25 cellular contexts compared by ENCODE assay signal in genomic region chr5:59287361-59287760, GRCh38.
DNase-seq lines count a peak whose midpoint lies in the region; FAIRE-seq and TF ChIP-seq lines count a peak whose summit lies in the region.
"Had no signal": no experiment of that assay in that cellular context is flagged by ENCODE, and none has a peak within 500 bp of the region (broad histone marks: within the 10 kb centered on the region; RNA-seq: fewer than 3 reads in every experiment).

No MANE protein-coding gene starts in this region.

- no peaks in the 10 kb centered on the region for H3K9me1 ChIP-seq in keratinocyte (ENCODE audit: control insufficient read depth, extremely low read depth, insufficient read depth, low read length)

- H3K27ac ChIP-seq in C4-2B, result peak overlapping the region; percentile 62
- H3K27ac ChIP-seq in keratinocyte (ENCODE audit: control insufficient read depth, insufficient read depth, low read length), result no peak overlapping the region
- H3K27ac ChIP-seq: BLaER1 treated with 17β-estradiol and CSF1 and Interleukin-3, amounts not matched to agents 10 nM and 100 nM; neutrophil; RWPE1; WERI-Rb-1 had no signal

- H3K36me3 Mint-ChIP-seq in progenitor cell of endocrine pancreas (ENCODE audit: insufficient read depth), result no peaks in the 10 kb centered on the region
- H3K36me3 Mint-ChIP-seq: activated naive CD8-positive, alpha-beta T cell treated with anti-CD3 and anti-CD28 coated beads for 36 hours had no signal

- no peaks in the 10 kb centered on the region for H3K36me3 ChIP-seq in keratinocyte (ENCODE audit: control insufficient read depth in 2 of 2, extremely low read depth in 1 of 2, insufficient read depth in 2 of 2, low read length in 2 of 2)
- H3K36me3 ChIP-seq: BLaER1 treated with 17β-estradiol and CSF1 and Interleukin-3, amounts not matched to agents 10 nM and 100 nM; neutrophil; tibial artery; WERI-Rb-1 had no signal

- TF ChIP-seq CTCF in C4-2B (conservative IDR thresholded peaks at IDR 0.05) (no peak), keratinocyte (optimal IDR thresholded peaks at IDR 0.05 in 1 of 3, IDR thresholded peaks at IDR 0.05 in 1 of 3, conservative IDR thresholded peaks at IDR 0.05 in 1 of 3; ENCODE audit: extremely low read depth in 1 of 3, insufficient read depth in 2 of 3, low read length in 3 of 3) (no peak), progenitor cell of endocrine pancreas (IDR thresholded peaks at IDR 0.05; ENCODE audit: unreplicated experiment) (no peak)

- peak overlapping the region; percentile 46 for H3K27ac Mint-ChIP-seq in progenitor cell of endocrine pancreas
- H3K27ac Mint-ChIP-seq: activated naive CD8-positive, alpha-beta T cell treated with anti-CD3 and anti-CD28 coated beads for 36 hours; activated T-helper 17 cell treated with anti-CD3 and anti-CD28 coated beads, Interleukin-2, amount 50 U/mL, for 72 hours had no signal

- H3K9me3 ChIP-seq in keratinocyte (ENCODE audit: control insufficient read depth, low read depth, low read length), result no peaks in the 10 kb centered on the region
- H3K9me3 ChIP-seq: BLaER1 treated with 17β-estradiol and CSF1 and Interleukin-3, amounts not matched to agents 10 nM and 100 nM; neutrophil; tibial artery had no signal

- H3K4me3 ChIP-seq in keratinocyte (ENCODE audit: control insufficient read depth in 2 of 3, extremely low read depth in 1 of 3, insufficient read depth in 2 of 3, low read depth in 1 of 3, low read length in 3 of 3), result no peak overlapping the region
- H3K4me3 ChIP-seq: BLaER1 treated with 17β-estradiol and CSF1 and Interleukin-3, amounts not matched to agents 10 nM and 100 nM; tibial artery had no signal

- H3K27me3 Mint-ChIP-seq in progenitor cell of endocrine pancreas, result no peaks in the 10 kb centered on the region
- H3K27me3 Mint-ChIP-seq: activated naive CD8-positive, alpha-beta T cell treated with anti-CD3 and anti-CD28 coated beads for 36 hours; activated T-helper 17 cell treated with anti-CD3 and anti-CD28 coated beads, Interleukin-2, amount 50 U/mL, for 72 hours had no signal

- no peaks in the 10 kb centered on the region for H3K9me3 Mint-ChIP-seq in progenitor cell of endocrine pancreas (ENCODE audit: low read depth)
- H3K9me3 Mint-ChIP-seq: activated naive CD8-positive, alpha-beta T cell treated with anti-CD3 and anti-CD28 coated beads for 36 hours; activated T-helper 17 cell treated with anti-CD3 and anti-CD28 coated beads, Interleukin-2, amount 50 U/mL, for 72 hours had no signal

- no peak for FAIRE-seq in keratinocyte (lab: Jason Lieb, UNC)
- FAIRE-seq: small intestine had no signal

- no peaks in the 10 kb centered on the region for H3K27me3 ChIP-seq in keratinocyte (ENCODE audit: control insufficient read depth, extremely low read depth, insufficient read depth, low read length)
- H3K27me3 ChIP-seq: BLaER1 treated with 17β-estradiol and CSF1 and Interleukin-3, amounts not matched to agents 10 nM and 100 nM; neutrophil; tibial artery had no signal

- peaks cover 8% of the 10 kb centered on the region for H3K4me1 ChIP-seq in keratinocyte (ENCODE audit: control insufficient read depth, extremely low read depth, insufficient read depth, low read length)
- H3K4me1 ChIP-seq: BLaER1 treated with 17β-estradiol and CSF1 and Interleukin-3, amounts not matched to agents 10 nM and 100 nM had no signal

- peaks cover 10% of the 10 kb centered on the region for H3K4me1 Mint-ChIP-seq in progenitor cell of endocrine pancreas (ENCODE audit: low read depth)
- H3K4me1 Mint-ChIP-seq: activated naive CD8-positive, alpha-beta T cell treated with anti-CD3 and anti-CD28 coated beads for 36 hours; activated T-helper 17 cell treated with anti-CD3 and anti-CD28 coated beads, Interleukin-2, amount 50 U/mL, for 72 hours had no signal

- H2AFZ ChIP-seq in keratinocyte (ENCODE audit: control insufficient read depth, low read length), result no peak overlapping the region

- no peaks in the 10 kb centered on the region for H4K20me1 ChIP-seq in keratinocyte (ENCODE audit: control insufficient read depth, extremely low read depth, insufficient read depth, low read length)
- H4K20me1 ChIP-seq: BLaER1 treated with 17β-estradiol and CSF1 and Interleukin-3, amounts not matched to agents 10 nM and 100 nM had no signal

- H3K4me3 Mint-ChIP-seq in progenitor cell of endocrine pancreas (ENCODE audit: low read depth), result no peak overlapping the region
- H3K4me3 Mint-ChIP-seq: activated naive CD8-positive, alpha-beta T cell treated with anti-CD3 and anti-CD28 coated beads for 36 hours; activated T-helper 17 cell treated with anti-CD3 and anti-CD28 coated beads, Interleukin-2, amount 50 U/mL, for 72 hours had no signal

- peak overlapping the region; percentile 30 for H3K4me2 ChIP-seq in keratinocyte (ENCODE audit: control insufficient read depth, extremely low read depth, insufficient read depth, low read depth, low read length)
- H3K4me2 ChIP-seq: BLaER1 treated with 17β-estradiol and CSF1 and Interleukin-3, amounts not matched to agents 10 nM and 100 nM had no signal

- DNase-seq in RPMI8226, result peak; percentile 0
- DNase-seq in keratinocyte (ENCODE audit: low read depth, low spot score), result no peak
- no peak for DNase-seq in progenitor cell of endocrine pancreas (ENCODE audit: low spot score, unreplicated experiment)
- DNase-seq in DMS153 (lab: John Stamatoyannopoulos, UW), result no peak
- no peak for DNase-seq in RKO (ENCODE audit: low spot score)
- no peak for DNase-seq in activated CD4-positive, alpha-beta T cell treated with anti-CD3 and anti-CD28 coated beads for 4 hours
- no peak for DNase-seq in hippocampal formation (lab: John Stamatoyannopoulos, UW)
- DNase-seq: activated CD8-positive, alpha-beta memory T cell treated with anti-CD3 and anti-CD28 coated beads, Interleukin-2, amount 50 U/mL, for 4 hours; activated naive CD8-positive, alpha-beta T cell treated with anti-CD3 and anti-CD28 coated beads for 36 hours; cerebellar nuclear complex; effector memory CD4-positive, alpha-beta T cell; GF-D8; MM.1S; NCI-H1436; NCI-H526; small intestine; stimulated activated CD4-positive, alpha-beta T cell treated with anti-CD3 and anti-CD28 coated beads, Interleukin-2, amount 100 ng/mL, for 48 hours; stimulated activated naive CD8-positive, alpha-beta T cell treated with anti-CD3 and anti-CD28 coated beads, Interleukin-15, Interleukin-2, amounts not matched to agents 100 U/mL and 50 U/mL, for 24 hours; tibial artery; WERI-Rb-1 had no signal

- no peak overlapping the region for H3K9ac ChIP-seq in keratinocyte (ENCODE audit: control insufficient read depth, extremely low read depth, insufficient read depth, low read length)
- H3K9ac ChIP-seq: BLaER1 treated with 17β-estradiol and CSF1 and Interleukin-3, amounts not matched to agents 10 nM and 100 nM had no signal

- dilution Hi-C loops in keratinocyte (cut with MboI; ENCODE audit: extremely low pct_ligation_motif_present, low sequenced_read_pairs), result no loop called here

- H3K79me2 ChIP-seq in keratinocyte (ENCODE audit: control insufficient read depth, insufficient read depth, low read length), result no peaks in the 10 kb centered on the region
